Comparison of ENCODE assay signal across 13 cellular contexts in genomic region chr22:19802881-19803735, GRCh38. TPM values are rescaled to one million over a fixed set of nuclear protein-coding genes. Genes with fewer than 3 reads are reported as not detected.
"Had no signal": no experiment of that assay in that cellular context is flagged by ENCODE, and none has a peak within 500 bp of the region (broad histone marks: within the 10 kb centered on the region; RNA-seq: fewer than 3 reads in every experiment).

No MANE protein-coding gene starts in this region.

- H3K9me3 Mint-ChIP-seq: endodermal cell, neural progenitor cell had no signal

- H3K27me3 ChIP-seq: neural progenitor cell, upper lobe of left lung had no signal

- H3K27ac Mint-ChIP-seq: activated CD8-positive, alpha-beta T cell treated with anti-CD3 and anti-CD28 coated beads, Interleukin-2, amount 10 ng/mL, durations not matched to agents 7 days and 5 days; endodermal cell had no signal

- H3K27ac ChIP-seq: neural progenitor cell, parathyroid adenoma, SK-N-MC, upper lobe of left lung had no signal

- H3K4me3 Mint-ChIP-seq: activated CD8-positive, alpha-beta T cell treated with anti-CD3 and anti-CD28 coated beads, Interleukin-2, amount 10 ng/mL, durations not matched to agents 7 days and 5 days; endodermal cell; neural progenitor cell had no signal

- ATAC-seq: activated CD8-positive, alpha-beta T cell treated with anti-CD3 and anti-CD28 coated beads, Interleukin-2, amount 10 ng/mL, durations not matched to agents 7 days and 5 days had no signal

- H3K4me3 ChIP-seq: neural progenitor cell, SK-N-MC, upper lobe of left lung had no signal

- DNase-seq: activated CD4-positive, alpha-beta T cell treated with anti-CD3 and anti-CD28 coated beads for 48 hours; activated CD8-positive, alpha-beta memory T cell treated with anti-CD3 and anti-CD28 coated beads, Interleukin-2, amount 50 U/mL, for 48 hours; activated CD8-positive, alpha-beta T cell treated with anti-CD3 and anti-CD28 coated beads, Interleukin-2, amount 10 ng/mL, durations not matched to agents 7 days and 5 days; activated naive CD4-positive, alpha-beta T cell treated with Interleukin-2 at 50 U/mL for 16 hours; endodermal cell; erythroblast; stimulated activated CD4-positive, alpha-beta T cell treated with anti-CD3 and anti-CD28 coated beads, Interleukin-2, amount 100 ng/mL, for 24 hours; stimulated activated naive CD4-positive, alpha-beta T cell treated with Interleukin-2 at 50 U/mL for 16 hours had no signal

- H3K9me3 ChIP-seq: upper lobe of left lung had no signal

- H3K4me1 Mint-ChIP-seq: endodermal cell had no signal

- H3K36me3 ChIP-seq: neural progenitor cell had no signal

- H3K4me1 ChIP-seq: neural progenitor cell, parathyroid adenoma had no signal

RNA-seq across cellular contexts. Expression of gene TBX1, which starts 42.5 kb away (rescaled TPM):
- total RNA-seq: T-helper 1 cell treated with Interleukin-12 subunit alpha and Interleukin-12 subunit beta and Interleukin-4 antibody, amounts not matched to agents 30 ng/mL and 1 ng/mL, for 36 hours had no signal
